ENCODE assay signal across 8 cellular contexts in genomic region chr9:97529363-97530076, GRCh38. TPM values are rescaled to one million over a fixed set of nuclear protein-coding genes. Genes with fewer than 3 reads are reported as not detected.
DNase-seq lines count a peak whose midpoint lies in the region; ATAC-seq, FAIRE-seq and TF ChIP-seq lines count a peak whose summit lies in the region.

No MANE protein-coding gene starts in this region.

- H3K27me3 ChIP-seq in HepG2 (ENCODE audit: control insufficient read depth in 1 of 2, insufficient read depth in 2 of 2, low read length in 2 of 2) = peaks cover 0 to 38% of the 10 kb centered on the region in 2 experiments; a peak in 2 of 5 replicates
- no peaks in the 10 kb centered on the region for H3K27me3 ChIP-seq in right lobe of liver
- no peaks in the 10 kb centered on the region for H3K27me3 ChIP-seq in GM12878 (replicated peaks in 1 of 2; ENCODE audit: control insufficient read depth in 2 of 2, insufficient read depth in 2 of 2, low read length in 1 of 2)
- no peaks in the 10 kb centered on the region for H3K27me3 ChIP-seq in rectal smooth muscle tissue (ENCODE audit: control insufficient read depth, insufficient read depth, low read length)

- no peak for TF ChIP-seq POLR2A in HepG2 (IDR thresholded peaks at IDR 0.05; ENCODE audit: insufficient read depth in 1 of 2, low read depth in 2 of 2, low read length in 2 of 2)
- TF ChIP-seq POLR2A in right lobe of liver (IDR thresholded peaks at IDR 0.05) = no peak
- TF ChIP-seq POLR2A in GM12878 (IDR thresholded peaks at IDR 0.05; ENCODE audit: low read depth, low read length) = 0 out of 2 replicates have a peak, but pooled peaks have one; percentile 27

- no peak overlapping the region for H2AFZ ChIP-seq in HepG2 (ENCODE audit: low read length)
- peak overlapping the region; percentile 70 for H2AFZ ChIP-seq in GM12878 (ENCODE audit: control insufficient read depth, low read depth, low read length)

- DNase-seq in HepG2 (ENCODE audit: low spot score) = no peak
- no peak for DNase-seq in right lobe of liver
- peak; percentile 78 for DNase-seq in GM12878 (ENCODE audit: low read depth, low spot score)
- no peak for DNase-seq in cortex of kidney (lab: John Stamatoyannopoulos, UW)
- DNase-seq in activated naive CD4-positive, alpha-beta T cell treated with Interleukin-2 at 50 U/mL for 16 hours = no peak
- DNase-seq in iPS-NIHi7 (ENCODE audit: extremely low spot score) = no peak

- intact Hi-C loops in HepG2 (cut with micrococcal nuclease; ENCODE audit: unreplicated experiment) = no loop called here
- intact Hi-C loops in right lobe of liver (cut with DNase I) = no loop called here
- intact Hi-C loops in GM12878 (cut with micrococcal nuclease; ENCODE audit: unreplicated experiment) = loop anchor here (2.0 kb wide), 2 partner anchors 29 to 69 kb away; no protein-coding TSS in a partner anchor

- no peaks in the 10 kb centered on the region for H3K36me3 ChIP-seq in HepG2 (replicated peaks in 1 of 2; ENCODE audit: control insufficient read depth in 1 of 2, insufficient read depth in 2 of 2, low read length in 2 of 2)
- H3K36me3 ChIP-seq in right lobe of liver = no peaks in the 10 kb centered on the region
- H3K36me3 ChIP-seq in GM12878 (ENCODE audit: control insufficient read depth in 2 of 2, insufficient read depth in 2 of 2, low read length in 1 of 2) = peaks cover 1 to 12% of the 10 kb centered on the region in 2 experiments; a peak in 3 of 4 replicates
- H3K36me3 ChIP-seq in rectal smooth muscle tissue (ENCODE audit: control insufficient read depth, insufficient read depth, low read length) = no peaks in the 10 kb centered on the region

- BruUV-seq in HepG2 (replicated peaks; lab: Mats Ljungman, UMichigan) (no TSS peak), GM12878 (replicated peaks; lab: Mats Ljungman, UMichigan) (no TSS peak)

- POLR2A ChIA-PET in HepG2 (lab: Yijun Ruan, JAX) (no interaction called here), GM12878 (lab: Charles Lee) (interaction anchor here (0.7 to 1.4 kb wide), 9 partner anchors 11 to 285 kb away, joined by 3 to 7 read pairs (median 5); no protein-coding TSS in a partner anchor)

- ATAC-seq in HepG2 (no peak), right lobe of liver (no peak), HG03064 (IDR thresholded peaks at IDR 0.05; ENCODE audit: low read depth, unreplicated experiment) (peak; percentile 82), GM12878 (peak; percentile 94)

- H3K9ac ChIP-seq in HepG2 (ENCODE audit: insufficient read depth, low read depth, low read length) = no peak overlapping the region
- peak overlapping the region; percentile 54 for H3K9ac ChIP-seq in GM12878 (ENCODE audit: control insufficient read depth, insufficient read depth, low read length)
- H3K9ac ChIP-seq in rectal smooth muscle tissue (ENCODE audit: low read length) = no peak overlapping the region

- SMC1A ChIA-PET in GM12878 (lab: Charles Lee; ENCODE audit: uncharacterized antibody, unreplicated experiment) = interaction anchor here (0.8 to 5.2 kb wide), 12 partner anchors 11 to 69 kb away, joined by 3 to 33 read pairs (median 6); partner anchors contain the start of gene TMOD1

- RAD21 ChIA-PET in GM12878 (lab: Charles Lee; ENCODE audit: unreplicated experiment) = interaction anchor here (0.7 to 2.8 kb wide), 6 partner anchors 19 to 1670 kb away, joined by 3 to 29 read pairs (median 12); partner anchors contain the start of gene TMOD1

- CTCF ChIA-PET in HepG2 (lab: Yijun Ruan, JAX; ENCODE audit: low intra/inter-chr PET ratio, low total read pairs) = no interaction called here
- CTCF ChIA-PET in GM12878 (lab: Yijun Ruan, JAX) = interaction anchor here (0.6 to 3.1 kb wide), 10 partner anchors 11 to 87 kb away, joined by 3 to 21 read pairs (median 3); no protein-coding TSS in a partner anchor

- in situ Hi-C loops in HepG2 (cut with HindIII; ENCODE audit: extremely low pct_ligation_motif_present, low pct_unique_long_range_greater_than_20kb) (no loop called here), GM12878 (cut with MboI) (no loop called here)

- H3K4me1 ChIP-seq in HepG2 (ENCODE audit: insufficient read depth, low read length) (no peaks in the 10 kb centered on the region), right lobe of liver (no peaks in the 10 kb centered on the region), GM12878 (ENCODE audit: control insufficient read depth, insufficient read depth, low read length) (peaks cover 29% of the 10 kb centered on the region), rectal smooth muscle tissue (ENCODE audit: control insufficient read depth, insufficient read depth, low read length) (peaks cover 35% of the 10 kb centered on the region)

- H4K20me1 ChIP-seq in HepG2 (ENCODE audit: insufficient read depth, low read length) = no peaks in the 10 kb centered on the region
- H4K20me1 ChIP-seq in GM12878 (ENCODE audit: control insufficient read depth, insufficient read depth) = no peaks in the 10 kb centered on the region

- H3K4me2 ChIP-seq in HepG2 (ENCODE audit: low read depth, low read length) = no peak overlapping the region
- H3K4me2 ChIP-seq in GM12878 (ENCODE audit: control insufficient read depth, insufficient read depth) = peak overlapping the region; percentile 80

- TF ChIP-seq CTCF in HepG2 (CRISPR knock-in tag; IDR thresholded peaks at IDR 0.05) (no peak), right lobe of liver (IDR thresholded peaks at IDR 0.05) (no peak), GM12878 (IDR thresholded peaks at IDR 0.05 in 2 of 3, conservative IDR thresholded peaks at IDR 0.05 in 1 of 3; ENCODE audit: control insufficient read depth in 2 of 3, extremely low read depth in 1 of 3, insufficient read depth in 1 of 3, low read depth in 3 of 3, low read length in 3 of 3) (no peak)

- no peaks in the 10 kb centered on the region for H3K9me3 ChIP-seq in HepG2 (ENCODE audit: low read length)
- no peaks in the 10 kb centered on the region for H3K9me3 ChIP-seq in right lobe of liver
- peaks cover 1% of the 10 kb centered on the region; the same call in 1 of the 3 replicates for H3K9me3 ChIP-seq in GM12878 (replicated peaks; ENCODE audit: control insufficient read depth, insufficient read depth, low read length)

- TF ChIP-seq RAD21 in HepG2 (CRISPR knock-in tag; IDR thresholded peaks at IDR 0.05) (no peak), GM12878 (IDR thresholded peaks at IDR 0.05; ENCODE audit: insufficient read depth, low read depth, low read length) (no peak)

- 27% methylated on average over 11 of the region's 11 CpGs for WGBS in HepG2 (ENCODE audit: low lambda C conversion rate)
- WGBS in right lobe of liver (ENCODE audit: insufficient coverage, low coverage, low lambda C conversion rate, missing lambda C conversion rate) = 53% methylated on average over 10 of the region's 11 CpGs
- 4% methylated on average over 11 of the region's 11 CpGs for WGBS in GM12878 (ENCODE audit: insufficient coverage, insufficient replicate concordance, low lambda C conversion rate, missing lambda C conversion rate)

- TF ChIP-seq EP300 in HepG2 (IDR thresholded peaks at IDR 0.05; ENCODE audit: low read depth in 2 of 2, low read length in 2 of 2) = no peak
- TF ChIP-seq EP300 in HepG2 (CRISPR knock-in tag; IDR thresholded peaks at IDR 0.05; ENCODE audit: borderline replicate concordance) = no peak
- no peak; a peak in 1 of 4 replicates for TF ChIP-seq EP300 in GM12878 (IDR thresholded peaks at IDR 0.05; ENCODE audit: borderline replicate concordance in 1 of 2, control insufficient read depth in 1 of 2, low read depth in 2 of 2, low read length in 2 of 2)

- FAIRE-seq in HepG2 (lab: Jason Lieb, UNC) (no peak), GM12878 (lab: Jason Lieb, UNC) (peak; percentile 88)

- H3K27ac ChIP-seq in HepG2 (ENCODE audit: extremely low read length, insufficient read depth, low read length) = no peak overlapping the region
- peak overlapping the region in 1 of 3 donors; percentile 1 for H3K27ac ChIP-seq in right lobe of liver
- peak overlapping the region; percentile 64 for H3K27ac ChIP-seq in GM12878 (ENCODE audit: control insufficient read depth, insufficient read depth)
- H3K27ac ChIP-seq in rectal smooth muscle tissue (ENCODE audit: low read depth, low read length) = peak overlapping the region; percentile 71

- H3K4me3 ChIP-seq in HepG2 (replicated peaks in 1 of 3; ENCODE audit: insufficient read depth in 1 of 3, low read depth in 2 of 3, low read length in 3 of 3) (no peak overlapping the region), right lobe of liver (no peak overlapping the region), GM12878 (no peak overlapping the region; the same call in 1 of the 2 replicates), rectal smooth muscle tissue (ENCODE audit: low read length) (no peak overlapping the region)

- H3K79me2 ChIP-seq in HepG2 (ENCODE audit: insufficient read depth, low read length) (no peaks in the 10 kb centered on the region), GM12878 (ENCODE audit: control insufficient read depth, insufficient read depth, low read length) (no peaks in the 10 kb centered on the region)

RNA-seq across cellular contexts. Expression of gene TMOD1, which starts 28.1 kb away (rescaled TPM):
- total RNA-seq in HepG2 (2016; rRNA removed; fragmentation: Illumina TruSeq; extraction: Trizol) = 0.04 TPM in 1 of 2 replicates, not detected in the other
- not detected in 2 replicates for total RNA-seq in HepG2 (2016; cell fraction: cytosol; rRNA removed; fragmentation: Illumina TruSeq; extraction: Trizol; ENCODE audit: low read depth)
- 0.06 TPM in 1 of 2 replicates, not detected in the other for total RNA-seq in HepG2 (2016; cell fraction: insoluble cytoplasmic fraction; rRNA removed; fragmentation: Illumina TruSeq; extraction: Trizol)
- 0.07 TPM in 1 of 2 replicates, not detected in the other for total RNA-seq in HepG2 (2016; cell fraction: membrane; rRNA removed; fragmentation: Illumina TruSeq; extraction: Trizol)
- total RNA-seq in HepG2 (2016; cell fraction: nucleus; rRNA removed; fragmentation: Illumina TruSeq; extraction: Trizol) = 0.16 TPM in 1 of 2 replicates, not detected in the other
- polyA plus RNA-seq in HepG2 (2011; rRNA removed) = 0.04 and 0.07 TPM in 2 replicates
- 0.03 TPM in 2 replicates for polyA plus RNA-seq in HepG2 (2011; cell fraction: cytosol; rRNA removed)
- polyA plus RNA-seq in HepG2 (2011; cell fraction: nucleus; rRNA removed) = 0.05 TPM in 1 of 2 replicates, not detected in the other
- polyA plus RNA-seq in HepG2 (2012) = 0.31 and 0.40 TPM in 2 replicates
- polyA plus RNA-seq in HepG2 (2016; cell fraction: cytosol; fragmentation: Illumina TruSeq; extraction: Trizol; ENCODE audit: low read depth) = 0.09 TPM in 1 of 2 replicates, not detected in the other
- 0.19 TPM in 1 of 2 replicates, not detected in the other for polyA plus RNA-seq in HepG2 (2016; cell fraction: insoluble cytoplasmic fraction; fragmentation: Illumina TruSeq; extraction: Trizol; ENCODE audit: low read depth)
- polyA plus RNA-seq in HepG2 (2016; cell fraction: membrane; fragmentation: Illumina TruSeq; extraction: Trizol; ENCODE audit: low read depth) = 0.06 and 0.07 TPM in 2 replicates
- polyA plus RNA-seq in HepG2 (2016; cell fraction: nucleus; fragmentation: Illumina TruSeq; extraction: Trizol; ENCODE audit: insufficient read depth, low read depth) = 0.13 TPM in 1 of 2 replicates, not detected in the other
- 0.98 TPM in 1 of 2 replicates, not detected in the other for polyA minus RNA-seq in HepG2 (2011; rRNA and poly(A)+ RNA removed; ENCODE audit: low replicate concordance)
- polyA minus RNA-seq in HepG2 (2011; cell fraction: cytosol; rRNA and poly(A)+ RNA removed) = not detected in 2 replicates
- polyA minus RNA-seq in HepG2 (2011; cell fraction: nucleus; rRNA and poly(A)+ RNA removed) = not detected in 2 replicates
- 10 to 100 TPM in 4 of 6 experiments, 1 to 10 TPM in 2; 5.9 to 14.3 (median 12.7) TPM for total RNA-seq in right lobe of liver
- 33.9 and 37.2 TPM in 2 replicates for total RNA-seq in GM12878 (2013; cell fraction: nucleolus; rRNA removed)
- 8.4 and 8.5 TPM in 2 replicates for total RNA-seq in GM12878 (2014; rRNA removed)
- 13.9 and 15.0 TPM in 2 replicates for total RNA-seq in GM12878 (2014; rRNA removed; fragmentation: Illumina TruSeq; extraction: Trizol)
- 28.4 and 29.0 TPM in 2 replicates for total RNA-seq in GM12878 (2021)
- polyA plus RNA-seq in GM12878 (2011; ENCODE audit: low read depth) = 18.8 TPM
- polyA plus RNA-seq in GM12878 (2011; rRNA removed) = 4.0 and 4.9 TPM in 2 replicates
- 3.9 and 5.9 TPM in 2 replicates for polyA plus RNA-seq in GM12878 (2011; cell fraction: cytosol; rRNA removed)
- polyA plus RNA-seq in GM12878 (2011; cell fraction: nucleus; rRNA removed) = 5.2 and 5.5 TPM in 2 replicates
- polyA plus RNA-seq in GM12878 (2012) = 20.5 and 27.3 TPM in 2 replicates
- polyA plus RNA-seq in GM12878 (2014; fragmentation: Illumina TruSeq; extraction: Trizol) = 31.3 and 38.8 TPM in 2 replicates
- 10 to 100 TPM; 11.1 to 16.9 TPM for polyA plus RNA-seq in GM12878 (2014; fragmentation: Nextera tagmentation; extraction: Ambion mirVana)
- 13.2 and 13.3 TPM in 2 replicates for polyA plus RNA-seq in GM12878 (2014; rRNA removed)
- polyA plus RNA-seq in GM12878 (2016; fragmentation: Nextera tagmentation; extraction: Ambion mirVana) = 10 to 100 TPM; 27.7 to 44.1 TPM
- 2.9 and 3.7 TPM in 2 replicates for polyA minus RNA-seq in GM12878 (2011; rRNA and poly(A)+ RNA removed)
- polyA minus RNA-seq in GM12878 (2011; cell fraction: cytosol; rRNA and poly(A)+ RNA removed) = 3.2 and 3.7 TPM in 2 replicates
- 1.2 and 2.2 TPM in 2 replicates for polyA minus RNA-seq in GM12878 (2011; cell fraction: nucleus; rRNA and poly(A)+ RNA removed)

Comparison
In these comparisons a context has a peak if more than half of its experiments do, and no peak if none do; other contexts are left out.
1. RNA of gene TMOD1, which starts 28.1 kb away (total RNA-seq): 8.4 to 37.2 TPM in GM12878 and 5.9 to 14.3 TPM in right lobe of liver; 0.04 to 0.16 TPM in HepG2; every median in the first group is over 4 times any median in the second.
2. ATAC-seq: peak in HG03064 (single experiment) and GM12878 (single experiment); none in HepG2 (single experiment) and right lobe of liver (0 of 4).
3. Of the 75 proteins assayed by ChIP-seq in both HepG2 and GM12878: peak only in HepG2: none; only in GM12878: ATF7, CREB1, CREM, DPF2, EED, IKZF1 and 7 more; in both: none; in neither: 61; mixed calls (peak in some experiments, not most) for 1.